ENCODE assay signal across 34 cellular contexts in the genomic region with DNA sequence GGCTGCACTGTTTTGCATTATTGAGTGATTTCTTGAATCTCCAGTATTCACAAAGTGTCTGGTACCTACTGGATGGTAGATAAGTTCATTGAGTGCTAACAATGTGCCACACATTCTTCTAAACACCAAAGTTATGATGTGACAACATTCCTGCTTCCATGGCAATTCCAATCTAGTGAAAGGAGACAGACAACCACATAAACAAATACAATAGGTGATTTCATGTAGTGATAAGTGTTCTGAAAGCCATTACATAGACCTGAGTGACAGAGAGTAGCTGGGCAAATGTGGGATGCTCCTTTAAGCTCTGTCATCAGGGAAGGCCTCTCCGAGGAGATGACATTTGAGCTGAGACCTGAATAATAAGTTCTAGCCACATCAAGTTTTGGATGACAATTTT.
"Had no signal": no experiment of that assay in that cellular context is flagged by ENCODE, and none has a peak within 500 bp of the region (broad histone marks: within the 10 kb centered on the region; RNA-seq: fewer than 3 reads in every experiment).

No MANE protein-coding gene starts in this region.

- DNase-seq: Karpas-422, Kasumi-1, KG1, MG63, MM.1S, MV-4-11, NCI-H1048, NCI-H1092, NCI-H1092 treated with DMSO at 0.1 percent for 48 hours, NCI-H1105, NCI-H1105 treated with DMSO at 0.1 percent for 48 hours, NCI-H1417 treated with DMSO at 0.1 percent for 48 hours, NCI-H1436, NCI-H1436 treated with DMSO at 0.1 percent for 48 hours, NCI-H146, NCI-H1694, NCI-H1694 treated with DMSO at 0.1 percent for 48 hours, NCI-H187, NCI-H187 treated with DMSO at 0.1 percent for 48 hours, NCI-H1930, NCI-H2029, NCI-H2029 treated with DMSO at 0.1 percent for 48 hours, NCI-H2081, NCI-H2081 treated with DMSO at 0.1 percent for 48 hours, NCI-H2107, NCI-H2171, NCI-H2171 treated with DMSO at 0.1 percent for 48 hours, NCI-H2227 treated with DMSO at 0.1 percent for 48 hours, NCI-H226, NCI-H345, NCI-H446, NCI-H446 treated with DMSO at 0.1 percent for 48 hours, NCI-H510A had no signal

- H3K9me3 ChIP-seq: MG63 had no signal

- H3K9ac ChIP-seq: KMS-11 had no signal

- H3K27me3 ChIP-seq: MG63 had no signal

- H3K4me2 ChIP-seq: KMS-11 had no signal

- H3K27ac ChIP-seq: KMS-11 had no signal

- H3K36me3 ChIP-seq: MG63 had no signal

- H3K4me3 ChIP-seq: MG63 had no signal
